ENCODE assay signal across 1 cellular context in genomic region chr17:42554250-42555121, GRCh38.
A peak's percentile ranks its signal among the peaks of the same experiment; 100 is the strongest.
TF ChIP-seq lines count a peak whose summit lies in the region.

No MANE protein-coding gene starts in this region.

TF ChIP-seq in HEK293, 187 proteins besides CTCF, POLR2A, EP300 and RAD21 (continued from another document and continues in another):
- TF ChIP-seq SCRT2 (tag by site-specific recombination; IDR thresholded peaks at IDR 0.05), result no peak
- 0 out of 2 replicates have a peak, but pooled peaks have one; percentile 23 for TF ChIP-seq ZBTB10 (tag by site-specific recombination; IDR thresholded peaks at IDR 0.05)
- TF ChIP-seq ZNF518A (tag by site-specific recombination; conservative IDR thresholded peaks at IDR 0.05; ENCODE audit: low read depth), result peak; percentile 65; the same call in 1 of the 2 replicates
- TF ChIP-seq ZNF639 (tag by site-specific recombination; IDR thresholded peaks at IDR 0.05), result no peak
- TF ChIP-seq ZNF266 (tag by site-specific recombination; IDR thresholded peaks at IDR 0.05; ENCODE audit: low read depth), result no peak
- 0 out of 2 replicates have a peak, but pooled peaks have one; percentile 19 for TF ChIP-seq ZSCAN5A (tag by site-specific recombination; IDR thresholded peaks at IDR 0.05)
- no peak for TF ChIP-seq MYNN (tag by site-specific recombination; IDR thresholded peaks at IDR 0.05; ENCODE audit: borderline replicate concordance)
- TF ChIP-seq WT1 (tag by site-specific recombination; IDR thresholded peaks at IDR 0.05), result peak; percentile 8; the same call in 1 of the 2 replicates
- TF ChIP-seq ZNF169 (tag by site-specific recombination; IDR thresholded peaks at IDR 0.05), result no peak
- TF ChIP-seq TCF7L2 (IDR thresholded peaks at IDR 0.05; ENCODE audit: borderline replicate concordance, low read depth, low read length), result no peak
- no peak for TF ChIP-seq ZNF624 (tag by site-specific recombination; IDR thresholded peaks at IDR 0.05)
- no peak for TF ChIP-seq ZNF174 (tag by site-specific recombination; IDR thresholded peaks at IDR 0.05)
- TF ChIP-seq BCL6B (tag by site-specific recombination; IDR thresholded peaks at IDR 0.05), result no peak
- 0 out of 2 replicates have a peak, but pooled peaks have one; percentile 38 for TF ChIP-seq ZNF692 (tag by site-specific recombination; IDR thresholded peaks at IDR 0.05)
- TF ChIP-seq PRDM10 (tag by site-specific recombination; IDR thresholded peaks at IDR 0.05), result peak; percentile 83
- TF ChIP-seq KLF7 (tag by site-specific recombination; IDR thresholded peaks at IDR 0.05; ENCODE audit: borderline replicate concordance), result 0 out of 2 replicates have a peak, but pooled peaks have one; percentile 37
- TF ChIP-seq ZNF449 (tag by site-specific recombination; IDR thresholded peaks at IDR 0.05), result no peak; the same call in 1 of the 2 replicates
- no peak for TF ChIP-seq ZNF623 (tag by site-specific recombination; IDR thresholded peaks at IDR 0.05)
- peak; percentile 44; the same call in 1 of the 2 replicates for TF ChIP-seq YY1 (tag by site-specific recombination; IDR thresholded peaks at IDR 0.05)
- peak; percentile 95 for TF ChIP-seq EGR2 (tag by site-specific recombination; IDR thresholded peaks at IDR 0.05; ENCODE audit: low read depth)
- TF ChIP-seq ZNF311 (tag by site-specific recombination; IDR thresholded peaks at IDR 0.05; ENCODE audit: borderline replicate concordance), result no peak
- no peak for TF ChIP-seq ZNF558 (tag by site-specific recombination; IDR thresholded peaks at IDR 0.05)
- no peak for TF ChIP-seq REPIN1 (tag by site-specific recombination; IDR thresholded peaks at IDR 0.05; ENCODE audit: low read depth)
- TF ChIP-seq ZNF560 (tag by site-specific recombination; IDR thresholded peaks at IDR 0.05; ENCODE audit: borderline replicate concordance), result no peak
- no peak for TF ChIP-seq ZNF155 (tag by site-specific recombination; IDR thresholded peaks at IDR 0.05)
- no peak for TF ChIP-seq AEBP2 (tag by site-specific recombination; IDR thresholded peaks at IDR 0.05; ENCODE audit: borderline replicate concordance)
- TF ChIP-seq ZNF747 (tag by site-specific recombination; IDR thresholded peaks at IDR 0.05), result no peak
- TF ChIP-seq ZNF791 (tag by site-specific recombination; IDR thresholded peaks at IDR 0.05), result no peak
- no peak for TF ChIP-seq ZNF792 (tag by site-specific recombination; IDR thresholded peaks at IDR 0.05)
- TF ChIP-seq ZNF776 (tag by site-specific recombination; IDR thresholded peaks at IDR 0.05; ENCODE audit: borderline replicate concordance), result no peak
- TF ChIP-seq ZNF701 (tag by site-specific recombination; IDR thresholded peaks at IDR 0.05), result no peak
- no peak for TF ChIP-seq HOXD13 (CRISPR knock-in tag; IDR thresholded peaks at IDR 0.05; ENCODE audit: borderline replicate concordance)
- TF ChIP-seq PATZ1 (tag by site-specific recombination; IDR thresholded peaks at IDR 0.05), result peak; percentile 92
